14 cellular contexts compared by ENCODE assay signal in the genomic region with DNA sequence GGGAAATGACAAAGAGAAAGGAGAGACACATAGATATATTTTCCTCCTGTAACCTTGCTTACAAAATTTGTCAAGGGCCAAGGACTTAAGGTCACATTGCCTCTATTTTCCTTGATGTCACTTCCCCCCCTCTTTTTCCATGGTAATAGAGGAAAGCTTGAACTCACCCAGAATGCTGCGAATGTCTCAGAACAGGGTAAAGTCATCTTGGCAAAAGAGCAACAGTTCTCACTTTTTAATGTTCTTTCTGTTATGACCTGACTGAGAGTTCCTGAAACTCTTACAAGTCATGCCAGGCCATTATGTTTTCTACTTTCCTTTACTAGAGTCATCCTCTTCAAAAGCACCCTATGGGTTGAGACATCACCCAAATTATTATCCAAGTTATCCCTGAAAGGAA. TPM values are rescaled to one million over a fixed set of nuclear protein-coding genes. Genes with fewer than 3 reads are reported as not detected.
A peak's percentile ranks its signal among the peaks of the same experiment; 100 is the strongest.
DNase-seq lines count a peak whose midpoint lies in the region; ATAC-seq lines count a peak whose summit lies in the region.
"Had no signal": no experiment of that assay in that cellular context is flagged by ENCODE, and none has a peak within 500 bp of the region (broad histone marks: within the 10 kb centered on the region; RNA-seq: fewer than 3 reads in every experiment).

No MANE protein-coding gene starts in this region.

- H3K9me3 Mint-ChIP-seq in activated CD4-positive, alpha-beta T cell treated with anti-CD3 and anti-CD28 coated beads for 36 hours (ENCODE audit: low read depth): no peaks in the 10 kb centered on the region
- no peaks in the 10 kb centered on the region for H3K9me3 Mint-ChIP-seq in activated naive CD8-positive, alpha-beta T cell treated with anti-CD3 and anti-CD28 coated beads, Interleukin-2, amount 50 U/mL, for 24 hours
- no peaks in the 10 kb centered on the region for H3K9me3 Mint-ChIP-seq in activated naive CD8-positive, alpha-beta T cell treated with anti-CD3 and anti-CD28 coated beads for 36 hours
- H3K9me3 Mint-ChIP-seq in stimulated activated naive CD8-positive, alpha-beta T cell treated with anti-CD3 and anti-CD28 coated beads, Interleukin-15, Interleukin-2, amounts not matched to agents 100 ng/mL and 50 ng/mL, for 24 hours: peaks cover 4% of the 10 kb centered on the region
- H3K9me3 Mint-ChIP-seq: CD4-positive, alpha-beta T cell; CD8-positive, alpha-beta T cell had no signal

- H3K27ac Mint-ChIP-seq in activated CD4-positive, alpha-beta T cell treated with anti-CD3 and anti-CD28 coated beads for 36 hours: no peak overlapping the region
- H3K27ac Mint-ChIP-seq in activated naive CD8-positive, alpha-beta T cell treated with anti-CD3 and anti-CD28 coated beads, Interleukin-2, amount 50 U/mL, for 24 hours: peak overlapping the region; percentile 44
- H3K27ac Mint-ChIP-seq in activated naive CD8-positive, alpha-beta T cell treated with anti-CD3 and anti-CD28 coated beads for 36 hours: no peak overlapping the region
- H3K27ac Mint-ChIP-seq in stimulated activated naive CD8-positive, alpha-beta T cell treated with anti-CD3 and anti-CD28 coated beads, Interleukin-15, Interleukin-2, amounts not matched to agents 100 ng/mL and 50 ng/mL, for 24 hours: peak overlapping the region; percentile 53
- H3K27ac Mint-ChIP-seq: B cell; CD4-positive, alpha-beta T cell; CD8-positive, alpha-beta T cell had no signal

- no peak overlapping the region for H3K4me3 Mint-ChIP-seq in activated CD4-positive, alpha-beta T cell treated with anti-CD3 and anti-CD28 coated beads for 36 hours
- no peak overlapping the region for H3K4me3 Mint-ChIP-seq in activated naive CD8-positive, alpha-beta T cell treated with anti-CD3 and anti-CD28 coated beads, Interleukin-2, amount 50 U/mL, for 24 hours
- H3K4me3 Mint-ChIP-seq in activated naive CD8-positive, alpha-beta T cell treated with anti-CD3 and anti-CD28 coated beads for 36 hours: no peak overlapping the region
- no peak overlapping the region for H3K4me3 Mint-ChIP-seq in stimulated activated naive CD8-positive, alpha-beta T cell treated with anti-CD3 and anti-CD28 coated beads, Interleukin-15, Interleukin-2, amounts not matched to agents 100 ng/mL and 50 ng/mL, for 24 hours
- H3K4me3 Mint-ChIP-seq: B cell; CD4-positive, alpha-beta T cell; CD8-positive, alpha-beta T cell had no signal

- peak; percentile 16 for ATAC-seq in activated CD4-positive, alpha-beta T cell treated with anti-CD3 and anti-CD28 coated beads for 36 hours
- ATAC-seq in activated naive CD8-positive, alpha-beta T cell treated with anti-CD3 and anti-CD28 coated beads, Interleukin-2, amount 50 U/mL, for 24 hours: peak; percentile 80
- ATAC-seq: A549; CD8-positive, alpha-beta T cell had no signal

- CTCF ChIA-PET in activated CD4-positive, alpha-beta T cell treated with anti-CD3 and anti-CD28 coated beads for 36 hours (lab: Charles Lee): interaction anchor here (0.6 to 0.7 kb wide), 2 partner anchors 96 to 482 kb away, joined by 3 to 4 read pairs; no protein-coding TSS in a partner anchor

- POLR2A ChIA-PET in activated CD4-positive, alpha-beta T cell treated with anti-CD3 and anti-CD28 coated beads for 36 hours (lab: Charles Lee): no interaction called here

- no peak for DNase-seq in activated CD4-positive, alpha-beta T cell treated with anti-CD3 and anti-CD28 coated beads for 36 hours
- DNase-seq in activated CD4-positive, alpha-beta T cell treated with anti-CD3 and anti-CD28 coated beads, Interleukin-2, amount 50 U/mL, for 4 hours: no peak
- no peak for DNase-seq in activated naive CD8-positive, alpha-beta T cell treated with anti-CD3 and anti-CD28 coated beads, Interleukin-2, amount 50 U/mL, for 24 hours
- DNase-seq in activated naive CD8-positive, alpha-beta T cell treated with anti-CD3 and anti-CD28 coated beads for 36 hours: no peak
- DNase-seq: AML-193; Caco-2; Calu3; CD4-positive, alpha-beta T cell; CD8-positive, alpha-beta T cell; DMS79 treated with DMSO at 0.1 percent for 48 hours; GF-D8 had no signal

- peaks cover 3% of the 10 kb centered on the region for H3K27me3 Mint-ChIP-seq in activated CD4-positive, alpha-beta T cell treated with anti-CD3 and anti-CD28 coated beads for 36 hours
- no peaks in the 10 kb centered on the region for H3K27me3 Mint-ChIP-seq in activated naive CD8-positive, alpha-beta T cell treated with anti-CD3 and anti-CD28 coated beads, Interleukin-2, amount 50 U/mL, for 24 hours
- H3K27me3 Mint-ChIP-seq in activated naive CD8-positive, alpha-beta T cell treated with anti-CD3 and anti-CD28 coated beads for 36 hours: no peaks in the 10 kb centered on the region
- no peaks in the 10 kb centered on the region for H3K27me3 Mint-ChIP-seq in stimulated activated naive CD8-positive, alpha-beta T cell treated with anti-CD3 and anti-CD28 coated beads, Interleukin-15, Interleukin-2, amounts not matched to agents 100 ng/mL and 50 ng/mL, for 24 hours
- H3K27me3 Mint-ChIP-seq: B cell had no signal

- intact Hi-C loops in activated CD4-positive, alpha-beta T cell treated with anti-CD3 and anti-CD28 coated beads for 36 hours (cut with DNase I, micrococcal nuclease): loop anchor here in 1 of 2 experiments (10.0 kb wide), 1 partner anchor 818 kb away; no protein-coding TSS in a partner anchor

- peaks cover 5% of the 10 kb centered on the region for H3K4me1 Mint-ChIP-seq in activated CD4-positive, alpha-beta T cell treated with anti-CD3 and anti-CD28 coated beads for 36 hours
- H3K4me1 Mint-ChIP-seq in activated naive CD8-positive, alpha-beta T cell treated with anti-CD3 and anti-CD28 coated beads, Interleukin-2, amount 50 U/mL, for 24 hours: peaks cover 8% of the 10 kb centered on the region
- peaks cover 8% of the 10 kb centered on the region for H3K4me1 Mint-ChIP-seq in activated naive CD8-positive, alpha-beta T cell treated with anti-CD3 and anti-CD28 coated beads for 36 hours
- peaks cover 11% of the 10 kb centered on the region for H3K4me1 Mint-ChIP-seq in stimulated activated naive CD8-positive, alpha-beta T cell treated with anti-CD3 and anti-CD28 coated beads, Interleukin-15, Interleukin-2, amounts not matched to agents 100 ng/mL and 50 ng/mL, for 24 hours (ENCODE audit: low read depth)
- H3K4me1 Mint-ChIP-seq: B cell had no signal

- H3K36me3 Mint-ChIP-seq in activated CD4-positive, alpha-beta T cell treated with anti-CD3 and anti-CD28 coated beads for 36 hours (ENCODE audit: low read depth): no peaks in the 10 kb centered on the region
- no peaks in the 10 kb centered on the region for H3K36me3 Mint-ChIP-seq in activated naive CD8-positive, alpha-beta T cell treated with anti-CD3 and anti-CD28 coated beads, Interleukin-2, amount 50 U/mL, for 24 hours (ENCODE audit: low read depth)
- H3K36me3 Mint-ChIP-seq in activated naive CD8-positive, alpha-beta T cell treated with anti-CD3 and anti-CD28 coated beads for 36 hours: no peaks in the 10 kb centered on the region
- H3K36me3 Mint-ChIP-seq in stimulated activated naive CD8-positive, alpha-beta T cell treated with anti-CD3 and anti-CD28 coated beads, Interleukin-15, Interleukin-2, amounts not matched to agents 100 ng/mL and 50 ng/mL, for 24 hours (ENCODE audit: low read depth): no peaks in the 10 kb centered on the region
- H3K36me3 Mint-ChIP-seq: CD8-positive, alpha-beta T cell had no signal

RNA-seq across cellular contexts. Expression of a gene that starts 50.7 kb away (rescaled TPM):
- total RNA-seq in activated CD4-positive, alpha-beta T cell treated with anti-CD3 and anti-CD28 coated beads for 36 hours: under 1 TPM in 1 of 2 experiments, not detected in 1; 0.05 TPM
- total RNA-seq in activated naive CD8-positive, alpha-beta T cell treated with anti-CD3 and anti-CD28 coated beads for 36 hours: 1 to 10 TPM; 1.3 to 1.4 TPM
- total RNA-seq: B cell had no signal

Comparison
In these comparisons a context has a peak if more than half of its experiments do, and no peak if none do; other contexts are left out.
1. H3K27ac Mint-ChIP-seq: peak in activated naive CD8-positive, alpha-beta T cell treated with anti-CD3 and anti-CD28 coated beads, Interleukin-2, amount 50 U/mL, for 24 hours (single experiment) and stimulated activated naive CD8-positive, alpha-beta T cell treated with anti-CD3 and anti-CD28 coated beads, Interleukin-15, Interleukin-2, amounts not matched to agents 100 ng/mL and 50 ng/mL, for 24 hours (single experiment); none in activated CD4-positive, alpha-beta T cell treated with anti-CD3 and anti-CD28 coated beads for 36 hours (single experiment) and activated naive CD8-positive, alpha-beta T cell treated with anti-CD3 and anti-CD28 coated beads for 36 hours (single experiment).